10 cellular contexts compared by ENCODE assay signal in the genomic region with DNA sequence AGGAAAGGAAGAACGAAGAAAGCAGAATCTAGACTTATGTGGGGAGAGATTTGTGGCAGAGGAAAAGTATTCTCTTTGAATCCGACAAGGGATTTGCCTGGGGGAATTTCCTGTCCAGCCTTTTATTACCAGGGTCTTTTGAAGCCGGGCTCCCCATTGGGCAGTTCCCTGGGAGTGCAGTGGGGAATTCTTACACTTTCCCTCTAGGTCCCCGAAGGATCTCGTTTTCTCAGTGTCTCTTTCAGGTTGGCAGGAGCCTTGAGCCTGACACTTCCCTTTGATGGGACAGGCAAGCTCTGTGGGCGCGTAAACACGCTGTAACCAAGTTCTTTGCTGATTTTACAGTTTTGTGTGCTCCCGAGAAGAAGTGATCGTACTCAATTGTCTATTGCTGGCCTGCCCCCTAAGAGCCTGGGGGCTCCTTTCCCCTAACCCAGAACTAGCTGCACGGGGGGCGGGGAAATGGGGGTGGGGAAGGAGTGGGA. TPM values are rescaled to one million over a fixed set of nuclear protein-coding genes. Genes with fewer than 3 reads are reported as not detected.
A peak's percentile ranks its signal among the peaks of the same experiment; 100 is the strongest.
DNase-seq lines count a peak whose midpoint lies in the region.
"Had no signal": no experiment of that assay in that cellular context is flagged by ENCODE, and none has a peak within 500 bp of the region (broad histone marks: within the 10 kb centered on the region; RNA-seq: fewer than 3 reads in every experiment).

No MANE protein-coding gene starts in this region.

- no peaks in the 10 kb centered on the region for H3K36me3 Mint-ChIP-seq in activated T-cell treated with anti-CD3 and anti-CD28 coated beads, Interleukin-2, amount 50 U/mL, for 24 hours (ENCODE audit: low read depth)

- DNase-seq in activated T-cell treated with anti-CD3 and anti-CD28 coated beads, Interleukin-2, amount 50 U/mL, for 24 hours, result no peak
- DNase-seq in activated T-cell treated with anti-CD3 and anti-CD28 coated beads for 4 hours, result no peak
- peak; percentile 57 for DNase-seq in adipocyte (ENCODE audit: low read depth)
- peak; percentile 88 for DNase-seq in left kidney (ENCODE audit: low read depth, low spot score)
- no peak for DNase-seq in NK-92 treated with Interleukin-12 subunit alpha and Interleukin-12 subunit beta, amount 100 ng/mL, for 24 hours (lab: John Stamatoyannopoulos, UW)
- DNase-seq in NCI-H524 treated with DMSO at 0.1 percent for 48 hours (lab: John Stamatoyannopoulos, UW), result no peak
- no peak for DNase-seq in NCI-H128 (lab: John Stamatoyannopoulos, UW; ENCODE audit: unreplicated experiment)
- DNase-seq: activated T-cell treated with anti-CD3 and anti-CD28 coated beads, Interleukin-2, amount 50 U/mL, for 1 hour had no signal

- H3K36me3 ChIP-seq in adipocyte (ENCODE audit: control insufficient read depth, insufficient read depth, low read length, severe bottlenecking) (no peaks in the 10 kb centered on the region), thymus (ENCODE audit: control insufficient read depth, insufficient read depth) (no peaks in the 10 kb centered on the region)

- H3K4me3 Mint-ChIP-seq in activated T-cell treated with anti-CD3 and anti-CD28 coated beads, Interleukin-2, amount 50 U/mL, for 24 hours, result peak overlapping the region; percentile 81

- peak overlapping the region; percentile 94 for H3K4me3 ChIP-seq in adipocyte (ENCODE audit: low read length)
- H3K4me3 ChIP-seq in thymus (ENCODE audit: low read length), result peak overlapping the region; percentile 50

- H3K4me1 ChIP-seq in adipocyte (ENCODE audit: control insufficient read depth, insufficient read depth, low read length) (peaks cover 21% of the 10 kb centered on the region), thymus (ENCODE audit: control insufficient read depth, insufficient read depth, low read length) (peaks cover 26% of the 10 kb centered on the region)

- no peak overlapping the region for H3K27ac ChIP-seq in thymus (ENCODE audit: low read depth)

- 5% methylated on average over 12 of the region's 12 CpGs for WGBS in thymus

- H3K9me3 ChIP-seq in adipocyte (ENCODE audit: control insufficient read depth, low read length) (no peaks in the 10 kb centered on the region), thymus (ENCODE audit: control insufficient read depth) (peaks cover 7% of the 10 kb centered on the region)

- peaks cover 89% of the 10 kb centered on the region for H3K27me3 Mint-ChIP-seq in activated T-cell treated with anti-CD3 and anti-CD28 coated beads, Interleukin-2, amount 50 U/mL, for 24 hours

- no peaks in the 10 kb centered on the region for H3K27me3 ChIP-seq in adipocyte (replicated peaks; ENCODE audit: control insufficient read depth, insufficient read depth, low read length)
- H3K27me3 ChIP-seq in thymus (ENCODE audit: control insufficient read depth, insufficient read depth), result peaks cover 50% of the 10 kb centered on the region

- H3K4me1 Mint-ChIP-seq in activated T-cell treated with anti-CD3 and anti-CD28 coated beads, Interleukin-2, amount 50 U/mL, for 24 hours (ENCODE audit: low read depth), result peaks cover 37% of the 10 kb centered on the region

- peak overlapping the region; percentile 95 for H3K9ac ChIP-seq in adipocyte (ENCODE audit: low read length)

- H3K27ac Mint-ChIP-seq in activated T-cell treated with anti-CD3 and anti-CD28 coated beads, Interleukin-2, amount 50 U/mL, for 24 hours, result no peak overlapping the region
- H3K27ac Mint-ChIP-seq: stimulated activated naive CD8-positive, alpha-beta T cell treated with anti-CD3 and anti-CD28 coated beads, Interleukin-15, Interleukin-2, amounts not matched to agents 100 ng/mL and 50 ng/mL, for 24 hours had no signal

- no peaks in the 10 kb centered on the region for H3K9me3 Mint-ChIP-seq in activated T-cell treated with anti-CD3 and anti-CD28 coated beads, Interleukin-2, amount 50 U/mL, for 24 hours
- H3K9me3 Mint-ChIP-seq: stimulated activated naive CD8-positive, alpha-beta T cell treated with anti-CD3 and anti-CD28 coated beads, Interleukin-15, Interleukin-2, amounts not matched to agents 100 ng/mL and 50 ng/mL, for 24 hours had no signal

RNA-seq across cellular contexts. Expression of a gene that starts 0.6 kb away (rescaled TPM):
- polyA plus RNA-seq in thymus, result 7.0 TPM

Comparison
In these comparisons a context has a peak if more than half of its experiments do, and no peak if none do; other contexts are left out.
1. DNase-seq: peak in adipocyte (single experiment) and left kidney (single experiment); none in activated T-cell treated with anti-CD3 and anti-CD28 coated beads, Interleukin-2, amount 50 U/mL, for 24 hours (single experiment), activated T-cell treated with anti-CD3 and anti-CD28 coated beads for 4 hours (single experiment), NK-92 treated with Interleukin-12 subunit alpha and Interleukin-12 subunit beta, amount 100 ng/mL, for 24 hours (single experiment), NCI-H524 treated with DMSO at 0.1 percent for 48 hours (single experiment) and NCI-H128 (single experiment).